1 cellular context compared by ENCODE assay signal in the genomic region with DNA sequence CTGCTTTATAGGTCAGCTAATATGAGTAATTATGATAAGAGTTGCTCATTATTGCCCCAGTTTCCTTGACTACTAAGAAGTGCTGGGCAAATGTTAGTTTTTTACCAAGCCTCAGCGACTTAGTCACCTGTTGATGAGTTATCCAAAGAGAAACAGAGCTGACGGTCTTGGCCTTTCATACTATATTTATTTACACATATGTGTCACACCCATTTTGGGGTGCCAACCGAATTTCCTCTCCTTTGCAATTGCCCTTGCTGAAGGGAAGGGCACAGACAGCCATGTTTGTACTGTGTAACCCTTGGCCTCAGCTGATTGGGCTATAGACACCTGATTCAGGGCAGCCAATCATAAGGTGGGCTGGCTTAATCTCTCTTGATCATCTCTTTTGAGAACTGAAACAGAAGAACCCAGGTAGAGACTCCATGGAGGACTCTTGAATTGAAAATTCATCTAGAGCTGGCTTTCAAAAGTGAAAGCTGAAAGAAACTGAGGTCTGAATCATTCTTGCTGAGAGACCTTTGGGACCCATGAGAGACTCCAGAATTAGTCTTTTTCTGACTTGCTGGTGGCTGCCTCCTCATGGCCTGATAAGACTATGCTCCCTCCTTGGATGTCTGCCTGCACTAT.
TF ChIP-seq lines count a peak whose summit lies in the region.

No MANE protein-coding gene starts in this region.

TF ChIP-seq in GM12878, 131 proteins besides CTCF, POLR2A, EP300 and RAD21:
- TF ChIP-seq, protein P1, sequence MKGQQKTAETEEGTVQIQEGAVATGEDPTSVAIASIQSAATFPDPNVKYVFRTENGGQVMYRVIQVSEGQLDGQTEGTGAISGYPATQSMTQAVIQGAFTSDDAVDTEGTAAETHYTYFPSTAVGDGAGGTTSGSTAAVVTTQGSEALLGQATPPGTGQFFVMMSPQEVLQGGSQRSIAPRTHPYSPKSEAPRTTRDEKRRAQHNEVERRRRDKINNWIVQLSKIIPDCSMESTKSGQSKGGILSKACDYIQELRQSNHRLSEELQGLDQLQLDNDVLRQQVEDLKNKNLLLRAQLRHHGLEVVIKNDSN (IDR thresholded peaks at IDR 0.05; ENCODE audit: borderline replicate concordance, extremely low read length, insufficient read depth, low read depth, low read length): no peak
- no peak for TF ChIP-seq SIN3A (IDR thresholded peaks at IDR 0.05; ENCODE audit: low read depth, low read length)
- no peak for TF ChIP-seq FOXK2 (IDR thresholded peaks at IDR 0.05)
